Comparison of ENCODE assay signal across 1 cellular context in the genomic region with DNA sequence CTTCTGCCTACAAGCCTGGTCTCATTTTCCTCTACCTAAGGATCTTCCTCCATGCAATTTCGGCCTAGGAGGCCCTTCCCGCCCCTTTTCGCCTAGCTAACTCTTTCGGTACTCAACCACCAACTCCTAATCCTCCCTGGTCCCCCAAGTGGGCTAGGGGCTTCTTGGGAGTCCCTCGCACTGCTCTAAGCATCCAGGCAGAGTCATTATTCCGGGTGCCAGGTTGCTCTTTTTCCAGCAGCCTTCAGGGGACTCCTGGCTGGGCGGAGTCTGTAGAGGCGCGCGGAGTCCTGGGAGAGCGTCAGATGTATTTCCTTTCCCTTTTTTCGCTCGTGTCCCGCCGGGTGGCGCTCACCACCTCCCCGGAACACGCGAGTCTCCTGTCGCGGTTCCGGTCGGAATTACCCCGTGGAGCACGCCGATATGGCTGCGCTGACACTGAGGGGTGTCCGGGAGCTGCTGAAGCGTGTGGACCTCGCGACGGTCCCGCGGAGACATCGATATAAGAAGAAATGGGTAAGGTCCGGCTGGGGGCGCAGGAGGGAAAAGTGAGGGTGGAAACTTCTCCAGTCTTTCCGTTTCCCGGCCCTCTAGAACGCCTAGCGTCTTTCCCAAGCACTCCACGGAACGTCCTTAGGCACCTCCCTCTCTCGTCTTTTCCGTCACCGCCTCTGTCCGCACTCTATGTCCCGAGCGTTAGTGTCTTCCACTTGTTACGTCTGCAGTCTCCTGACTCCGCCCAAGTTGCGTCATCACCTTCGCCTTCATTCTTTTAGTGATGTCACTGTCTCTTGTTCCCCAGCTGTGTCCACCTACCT.
TF ChIP-seq lines count a peak whose summit lies in the region.

TSS of gene NSUN4 (plus strand) at position 404 of the 818 bp plus-strand sequence. CDS start at position 424, 20 bp downstream.

TF ChIP-seq in HEK293, 187 proteins besides CTCF, POLR2A, EP300 and RAD21 (continued from another document and continues in another):
- TF ChIP-seq, protein P1, sequence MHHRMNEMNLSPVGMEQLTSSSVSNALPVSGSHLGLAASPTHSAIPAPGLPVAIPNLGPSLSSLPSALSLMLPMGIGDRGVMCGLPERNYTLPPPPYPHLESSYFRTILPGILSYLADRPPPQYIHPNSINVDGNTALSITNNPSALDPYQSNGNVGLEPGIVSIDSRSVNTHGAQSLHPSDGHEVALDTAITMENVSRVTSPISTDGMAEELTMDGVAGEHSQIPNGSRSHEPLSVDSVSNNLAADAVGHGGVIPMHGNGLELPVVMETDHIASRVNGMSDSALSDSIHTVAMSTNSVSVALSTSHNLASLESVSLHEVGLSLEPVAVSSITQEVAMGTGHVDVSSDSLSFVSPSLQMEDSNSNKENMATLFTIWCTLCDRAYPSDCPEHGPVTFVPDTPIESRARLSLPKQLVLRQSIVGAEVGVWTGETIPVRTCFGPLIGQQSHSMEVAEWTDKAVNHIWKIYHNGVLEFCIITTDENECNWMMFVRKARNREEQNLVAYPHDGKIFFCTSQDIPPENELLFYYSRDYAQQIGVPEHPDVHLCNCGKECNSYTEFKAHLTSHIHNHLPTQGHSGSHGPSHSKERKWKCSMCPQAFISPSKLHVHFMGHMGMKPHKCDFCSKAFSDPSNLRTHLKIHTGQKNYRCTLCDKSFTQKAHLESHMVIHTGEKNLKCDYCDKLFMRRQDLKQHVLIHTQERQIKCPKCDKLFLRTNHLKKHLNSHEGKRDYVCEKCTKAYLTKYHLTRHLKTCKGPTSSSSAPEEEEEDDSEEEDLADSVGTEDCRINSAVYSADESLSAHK (tag by site-specific recombination; IDR thresholded peaks at IDR 0.05): peak; percentile 19
- TF ChIP-seq ZNF223 (tag by site-specific recombination; IDR thresholded peaks at IDR 0.05) (no peak), ZBTB10 (tag by site-specific recombination; IDR thresholded peaks at IDR 0.05) (peak; percentile 80), ZNF670 (tag by site-specific recombination; IDR thresholded peaks at IDR 0.05; ENCODE audit: low read depth) (0 out of 2 replicates have a peak, but pooled peaks have one; percentile 15), ZNF274 (IDR thresholded peaks at IDR 0.05; ENCODE audit: low read length) (no peak), ZNF274 (tag by site-specific recombination; IDR thresholded peaks at IDR 0.05; ENCODE audit: borderline replicate concordance) (no peak), ZNF768 (tag by site-specific recombination; IDR thresholded peaks at IDR 0.05) (no peak), PRDM6 (tag by site-specific recombination; IDR thresholded peaks at IDR 0.05) (no peak), ZNF558 (tag by site-specific recombination; IDR thresholded peaks at IDR 0.05) (no peak; the same call in 1 of the 2 replicates), ZNF585B (tag by site-specific recombination; IDR thresholded peaks at IDR 0.05) (0 out of 2 replicates have a peak, but pooled peaks have one; percentile 5), SP7 (tag by site-specific recombination; IDR thresholded peaks at IDR 0.05) (peak; percentile 85), ZNF366 (tag by site-specific recombination; conservative IDR thresholded peaks at IDR 0.05) (peak; percentile 93), ZNF394 (tag by site-specific recombination; IDR thresholded peaks at IDR 0.05; ENCODE audit: borderline replicate concordance) (peak; percentile 11), ZNF610 (tag by site-specific recombination; IDR thresholded peaks at IDR 0.05; ENCODE audit: borderline replicate concordance) (peak; percentile 89; the same call in 1 of the 2 replicates), AEBP2 (tag by site-specific recombination; IDR thresholded peaks at IDR 0.05; ENCODE audit: borderline replicate concordance) (no peak), ZFP37 (tag by site-specific recombination; IDR thresholded peaks at IDR 0.05) (peak; percentile 97), SP2 (tag by site-specific recombination; IDR thresholded peaks at IDR 0.05) (peak; percentile 81), ZFP69B (tag by site-specific recombination; IDR thresholded peaks at IDR 0.05) (no peak; the same call in 1 of the 2 replicates), ZNF449 (tag by site-specific recombination; IDR thresholded peaks at IDR 0.05) (0 out of 2 replicates have a peak, but pooled peaks have one; percentile 11), ZNF843 (tag by site-specific recombination; IDR thresholded peaks at IDR 0.05) (peak; percentile 58), FEZF1 (tag by site-specific recombination; IDR thresholded peaks at IDR 0.05) (peak; percentile 93), KLF1 (tag by site-specific recombination; IDR thresholded peaks at IDR 0.05) (peak; percentile 47; the same call in 1 of the 2 replicates), ZBTB17 (tag by site-specific recombination; IDR thresholded peaks at IDR 0.05) (peak; percentile 83), ZNF561 (tag by site-specific recombination; IDR thresholded peaks at IDR 0.05; ENCODE audit: borderline replicate concordance) (peak; percentile 94), OSR2 (tag by site-specific recombination; IDR thresholded peaks at IDR 0.05) (peak; percentile 55; the same call in 1 of the 2 replicates), ZFP3 (tag by site-specific recombination; IDR thresholded peaks at IDR 0.05; ENCODE audit: low read depth) (no peak), ZBTB6 (tag by site-specific recombination; IDR thresholded peaks at IDR 0.05) (0 out of 2 replicates have a peak, but pooled peaks have one; percentile 57), ZNF600 (tag by site-specific recombination; IDR thresholded peaks at IDR 0.05) (peak; percentile 91), ZNF747 (tag by site-specific recombination; IDR thresholded peaks at IDR 0.05) (no peak), YY2 (tag by site-specific recombination; IDR thresholded peaks at IDR 0.05) (peak; percentile 83; the same call in 1 of the 2 replicates), ZNF138 (tag by site-specific recombination; IDR thresholded peaks at IDR 0.05; ENCODE audit: borderline replicate concordance) (no peak), KLF10 (tag by site-specific recombination; IDR thresholded peaks at IDR 0.05) (peak; percentile 72; the same call in 1 of the 2 replicates)
- TF ChIP-seq, protein P2, sequence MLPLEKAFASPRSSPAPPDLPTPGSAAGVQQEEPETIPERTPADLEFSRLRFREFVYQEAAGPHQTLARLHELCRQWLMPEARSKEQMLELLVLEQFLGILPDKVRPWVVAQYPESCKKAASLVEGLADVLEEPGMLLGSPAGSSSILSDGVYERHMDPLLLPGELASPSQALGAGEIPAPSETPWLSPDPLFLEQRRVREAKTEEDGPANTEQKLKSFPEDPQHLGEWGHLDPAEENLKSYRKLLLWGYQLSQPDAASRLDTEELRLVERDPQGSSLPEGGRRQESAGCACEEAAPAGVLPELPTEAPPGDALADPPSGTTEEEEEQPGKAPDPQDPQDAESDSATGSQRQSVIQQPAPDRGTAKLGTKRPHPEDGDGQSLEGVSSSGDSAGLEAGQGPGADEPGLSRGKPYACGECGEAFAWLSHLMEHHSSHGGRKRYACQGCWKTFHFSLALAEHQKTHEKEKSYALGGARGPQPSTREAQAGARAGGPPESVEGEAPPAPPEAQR (tag by site-specific recombination; IDR thresholded peaks at IDR 0.05): no peak
- TF ChIP-seq, protein P3, sequence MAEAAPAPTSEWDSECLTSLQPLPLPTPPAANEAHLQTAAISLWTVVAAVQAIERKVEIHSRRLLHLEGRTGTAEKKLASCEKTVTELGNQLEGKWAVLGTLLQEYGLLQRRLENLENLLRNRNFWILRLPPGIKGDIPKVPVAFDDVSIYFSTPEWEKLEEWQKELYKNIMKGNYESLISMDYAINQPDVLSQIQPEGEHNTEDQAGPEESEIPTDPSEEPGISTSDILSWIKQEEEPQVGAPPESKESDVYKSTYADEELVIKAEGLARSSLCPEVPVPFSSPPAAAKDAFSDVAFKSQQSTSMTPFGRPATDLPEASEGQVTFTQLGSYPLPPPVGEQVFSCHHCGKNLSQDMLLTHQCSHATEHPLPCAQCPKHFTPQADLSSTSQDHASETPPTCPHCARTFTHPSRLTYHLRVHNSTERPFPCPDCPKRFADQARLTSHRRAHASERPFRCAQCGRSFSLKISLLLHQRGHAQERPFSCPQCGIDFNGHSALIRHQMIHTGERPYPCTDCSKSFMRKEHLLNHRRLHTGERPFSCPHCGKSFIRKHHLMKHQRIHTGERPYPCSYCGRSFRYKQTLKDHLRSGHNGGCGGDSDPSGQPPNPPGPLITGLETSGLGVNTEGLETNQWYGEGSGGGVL (tag by site-specific recombination; IDR thresholded peaks at IDR 0.05): peak; percentile 98
- TF ChIP-seq, protein P4, sequence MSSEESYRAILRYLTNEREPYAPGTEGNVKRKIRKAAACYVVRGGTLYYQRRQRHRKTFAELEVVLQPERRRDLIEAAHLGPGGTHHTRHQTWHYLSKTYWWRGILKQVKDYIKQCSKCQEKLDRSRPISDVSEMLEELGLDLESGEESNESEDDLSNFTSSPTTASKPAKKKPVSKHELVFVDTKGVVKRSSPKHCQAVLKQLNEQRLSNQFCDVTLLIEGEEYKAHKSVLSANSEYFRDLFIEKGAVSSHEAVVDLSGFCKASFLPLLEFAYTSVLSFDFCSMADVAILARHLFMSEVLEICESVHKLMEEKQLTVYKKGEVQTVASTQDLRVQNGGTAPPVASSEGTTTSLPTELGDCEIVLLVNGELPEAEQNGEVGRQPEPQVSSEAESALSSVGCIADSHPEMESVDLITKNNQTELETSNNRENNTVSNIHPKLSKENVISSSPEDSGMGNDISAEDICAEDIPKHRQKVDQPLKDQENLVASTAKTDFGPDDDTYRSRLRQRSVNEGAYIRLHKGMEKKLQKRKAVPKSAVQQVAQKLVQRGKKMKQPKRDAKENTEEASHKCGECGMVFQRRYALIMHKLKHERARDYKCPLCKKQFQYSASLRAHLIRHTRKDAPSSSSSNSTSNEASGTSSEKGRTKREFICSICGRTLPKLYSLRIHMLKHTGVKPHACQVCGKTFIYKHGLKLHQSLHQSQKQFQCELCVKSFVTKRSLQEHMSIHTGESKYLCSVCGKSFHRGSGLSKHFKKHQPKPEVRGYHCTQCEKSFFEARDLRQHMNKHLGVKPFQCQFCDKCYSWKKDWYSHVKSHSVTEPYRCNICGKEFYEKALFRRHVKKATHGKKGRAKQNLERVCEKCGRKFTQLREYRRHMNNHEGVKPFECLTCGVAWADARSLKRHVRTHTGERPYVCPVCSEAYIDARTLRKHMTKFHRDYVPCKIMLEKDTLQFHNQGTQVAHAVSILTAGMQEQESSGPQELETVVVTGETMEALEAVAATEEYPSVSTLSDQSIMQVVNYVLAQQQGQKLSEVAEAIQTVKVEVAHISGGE (tag by site-specific recombination; conservative IDR thresholded peaks at IDR 0.05; ENCODE audit: low read depth): peak; percentile 99
